Comparison of ENCODE assay signal across 7 cellular contexts in the genomic region with DNA sequence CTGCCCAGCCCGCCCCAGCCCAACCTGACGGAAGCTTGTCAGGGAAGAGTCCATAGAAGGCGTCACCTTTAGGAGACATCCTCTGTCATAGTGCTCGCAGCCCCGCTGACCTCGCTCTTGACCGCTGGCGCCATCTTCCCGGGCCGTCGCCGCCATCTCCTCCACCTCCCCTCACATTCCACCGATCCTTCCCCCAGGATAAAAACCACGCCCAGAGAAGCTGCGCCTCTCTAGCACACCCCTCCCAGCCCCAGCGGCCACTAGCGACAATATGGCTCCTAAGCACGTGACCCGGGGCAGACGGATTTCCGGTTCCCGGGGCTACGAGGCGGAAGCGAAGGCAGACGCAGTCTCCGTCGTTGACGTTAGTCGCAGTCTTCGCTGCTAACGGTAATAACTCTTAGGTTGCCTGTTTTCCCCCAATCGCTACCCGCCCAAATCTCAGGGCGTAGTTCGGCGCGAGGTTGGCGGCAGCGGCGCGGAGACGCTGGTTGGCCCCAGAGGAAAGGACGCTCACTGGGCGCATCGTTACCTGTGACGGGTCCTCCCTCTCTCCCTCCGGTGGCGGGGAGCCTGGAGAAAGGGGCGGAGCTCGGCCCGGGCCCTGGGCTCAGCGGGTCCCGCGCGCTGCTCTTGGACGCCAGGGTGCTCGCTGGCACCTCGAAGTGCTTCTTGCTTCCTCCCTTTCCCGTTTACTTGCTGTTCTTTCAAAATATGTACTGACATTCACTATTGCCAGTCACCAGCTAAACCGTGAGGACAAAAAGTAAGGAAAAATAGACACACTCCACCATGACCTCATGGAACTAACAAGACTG. TPM values are rescaled to one million over a fixed set of nuclear protein-coding genes. Genes with fewer than 3 reads are reported as not detected.
A peak's percentile ranks its signal among the peaks of the same experiment; 100 is the strongest.
DNase-seq lines count a peak whose midpoint lies in the region; ATAC-seq and TF ChIP-seq lines count a peak whose summit lies in the region.

A gene (minus strand): TSS at position 273 of the 818 bp plus-strand sequence. CDS start 117 bp downstream, at position 156.
A gene with protein sequence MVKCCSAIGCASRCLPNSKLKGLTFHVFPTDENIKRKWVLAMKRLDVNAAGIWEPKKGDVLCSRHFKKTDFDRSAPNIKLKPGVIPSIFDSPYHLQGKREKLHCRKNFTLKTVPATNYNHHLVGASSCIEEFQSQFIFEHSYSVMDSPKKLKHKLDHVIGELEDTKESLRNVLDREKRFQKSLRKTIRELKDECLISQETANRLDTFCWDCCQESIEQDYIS (plus strand): TSS at position 343 of the 818 bp plus-strand sequence. CDS start 980 bp downstream, outside the sequence.

- peak; percentile 91 to 94 for DNase-seq in NCI-H1930 (lab: John Stamatoyannopoulos, UW)
- DNase-seq in T-helper 2 cell treated with Interferon-gamma antibody and Interleukin-4, amounts not matched to agents 5 μg/mL and 100 μg/mL, for 36 hours (ENCODE audit: low spot score), result peak; percentile 92
- DNase-seq in ascending aorta (ENCODE audit: low spot score in 2 of 2), result peak; percentile 79 to 98
- DNase-seq in hepatic stellate cell (ENCODE audit: low spot score), result peak; percentile 84
- peak; percentile 99 for DNase-seq in retina

- peak within 1 kb of the TSS; percentile 92 to 95 for H3K27ac ChIP-seq in ascending aorta

- no peak for TF ChIP-seq CTCF in ascending aorta (IDR thresholded peaks at IDR 0.05)

- H3K36me3 Mint-ChIP-seq in T-helper 2 cell treated with Interferon-gamma antibody and Interleukin-4, amounts not matched to agents 5 μg/mL and 100 μg/mL, for 36 hours (ENCODE audit: low read depth), result peaks cover 37% of the 10 kb centered on the region

- peak within 1 kb of the TSS; percentile 98 for H3K27ac Mint-ChIP-seq in T-helper 2 cell treated with Interferon-gamma antibody and Interleukin-4, amounts not matched to agents 5 μg/mL and 100 μg/mL, for 36 hours

- H3K36me3 ChIP-seq in ascending aorta, result peaks cover 11 to 20% of the 10 kb centered on the region in 2 donors

- peak; percentile 95 for ATAC-seq in GM18502 (IDR thresholded peaks at IDR 0.05; ENCODE audit: poor library complexity, unreplicated experiment)
- peak; percentile 97 for ATAC-seq in HG02970 (IDR thresholded peaks at IDR 0.05; ENCODE audit: low FRiP score, unreplicated experiment)

- H3K4me3 ChIP-seq in ascending aorta, result peak within 1 kb of the TSS; percentile 85 to 90

- no peaks in the 10 kb centered on the region for H3K9me3 ChIP-seq in ascending aorta

- no peaks in the 10 kb centered on the region for H3K27me3 Mint-ChIP-seq in T-helper 2 cell treated with Interferon-gamma antibody and Interleukin-4, amounts not matched to agents 5 μg/mL and 100 μg/mL, for 36 hours (ENCODE audit: low read depth)

- H3K27me3 ChIP-seq in ascending aorta, result no peaks in the 10 kb centered on the region

- H3K9me3 Mint-ChIP-seq in T-helper 2 cell treated with Interferon-gamma antibody and Interleukin-4, amounts not matched to agents 5 μg/mL and 100 μg/mL, for 36 hours, result peaks cover 7% of the 10 kb centered on the region

- H3K4me1 Mint-ChIP-seq in T-helper 2 cell treated with Interferon-gamma antibody and Interleukin-4, amounts not matched to agents 5 μg/mL and 100 μg/mL, for 36 hours (ENCODE audit: low read depth), result peaks cover 33% of the 10 kb centered on the region

- H3K4me3 Mint-ChIP-seq in T-helper 2 cell treated with Interferon-gamma antibody and Interleukin-4, amounts not matched to agents 5 μg/mL and 100 μg/mL, for 36 hours, result no peak within 1 kb of the TSS

- intact Hi-C loops in ascending aorta (cut with DNase I), result loop anchor here (2.0 to 10.0 kb wide), 6 partner anchors 20 to 1040 kb away; a partner anchor contains a TSS

- peaks cover 8 to 32% of the 10 kb centered on the region in 2 donors for H3K4me1 ChIP-seq in ascending aorta

RNA-seq across cellular contexts. Expression of the first gene that starts in this region (rescaled TPM):
- 16.2 TPM for total RNA-seq in ascending aorta

RNA-seq across cellular contexts. Expression of the second gene that starts in this region (rescaled TPM):
- 2.4 TPM for total RNA-seq in ascending aorta

Comparison
In these comparisons a context has a peak if more than half of its experiments do, and no peak if none do; other contexts are left out.
1. Peak in every context shown above with its lines: DNase-seq, ATAC-seq, H3K4me3 ChIP-seq and H3K27ac ChIP-seq.